In genomic region chr1:16904560-16905111, GRCh38 we compare ENCODE assay signal across 8 cellular contexts. TPM values are rescaled to one million over a fixed set of nuclear protein-coding genes. Genes with fewer than 3 reads are reported as not detected.
DNase-seq lines count a peak whose midpoint lies in the region; ATAC-seq and TF ChIP-seq lines count a peak whose summit lies in the region.

No MANE protein-coding gene starts in this region.

- peak overlapping the region; percentile 94 for H2AK5ac ChIP-seq in IMR-90 (ENCODE audit: low read depth, low read length)

- peak overlapping the region; percentile 83 for H3K9ac ChIP-seq in IMR-90 (ENCODE audit: low read depth, low read length)
- peak overlapping the region; percentile 74 for H3K9ac ChIP-seq in muscle layer of colon (ENCODE audit: low read length)

- H3K9me3 ChIP-seq in IMR-90 (ENCODE audit: control insufficient read depth, insufficient read depth, low read length) (no peaks in the 10 kb centered on the region), OCI-LY7 (ENCODE audit: low read length) (peaks cover 12% of the 10 kb centered on the region; the same call in 1 of the 2 replicates), esophagus squamous epithelium (peaks cover 0 to 16% (median 0%) of the 10 kb centered on the region in 3 donors), muscle layer of colon (ENCODE audit: low read length) (no peaks in the 10 kb centered on the region)

- H2BK15ac ChIP-seq in IMR-90 (ENCODE audit: low read depth, low read length): peak overlapping the region; percentile 23; the same call in 1 of the 3 replicates

- TF ChIP-seq CTCF in IMR-90 (conservative IDR thresholded peaks at IDR 0.05; ENCODE audit: low read depth, low read length) (no peak), OCI-LY7 (conservative IDR thresholded peaks at IDR 0.05; ENCODE audit: low read length) (no peak), esophagus squamous epithelium (IDR thresholded peaks at IDR 0.05) (peak in 2 of 6 experiments; percentile 15 to 16)

- peak overlapping the region; percentile 87 for H3K18ac ChIP-seq in IMR-90 (ENCODE audit: low read depth, low read length)

- WGBS in IMR-90 (ENCODE audit: extremely low coverage in 2 of 2, insufficient read length in 1 of 2), 2 experiments: 0% methylated on average over 25 of the region's 27 CpGs; no CpG with 5 or more reads in 1 of the 2 experiments
- WGBS in esophagus squamous epithelium, 2 donors: 0% methylated on average over 26 to 27 of the region's 27 CpGs

- H3K27me3 ChIP-seq in IMR-90 (ENCODE audit: control insufficient read depth, insufficient read depth, low read length) (no peaks in the 10 kb centered on the region), esophagus squamous epithelium (no peaks in the 10 kb centered on the region), muscle layer of colon (ENCODE audit: control insufficient read depth in 1 of 2, insufficient read depth in 2 of 2, low read length in 2 of 2) (no peaks in the 10 kb centered on the region)

- H3K4me2 ChIP-seq in IMR-90 (ENCODE audit: low read depth, low read length) (peak overlapping the region; percentile 73), OCI-LY7 (ENCODE audit: low read length) (peak overlapping the region; percentile 96)

- H3K23ac ChIP-seq in IMR-90 (ENCODE audit: low read depth, low read length): peak overlapping the region; percentile 99

- intact Hi-C loops in IMR-90 (cut with micrococcal nuclease): loop anchor here (1.0 kb wide), 1 partner anchor 8 kb away; no protein-coding TSS in a partner anchor
- intact Hi-C loops in OCI-LY7 (cut with micrococcal nuclease; ENCODE audit: unreplicated experiment): loop anchor here (1.0 to 5.0 kb wide), 4 partner anchors 8 to 697 kb away; partner anchors contain the start of gene NECAP2
- intact Hi-C loops in esophagus squamous epithelium (cut with DNase I): no loop called here

- DNase-seq in D341Med (ENCODE audit: low spot score) (peak; percentile 96), IMR-90 (peak; percentile 100), OCI-LY7 (ENCODE audit: low spot score) (peak; percentile 99), esophagus squamous epithelium (lab: John Stamatoyannopoulos, UW) (peak; percentile 98)
- DNase-seq in activated T-cell treated with anti-CD3 and anti-CD28 coated beads, Interleukin-2, amount 50 U/mL, for 1 hour: peak; percentile 98
- DNase-seq in stimulated activated CD8-positive, alpha-beta memory T cell treated with anti-CD3 and anti-CD28 coated beads, Interleukin-7, amount 100 ng/mL, for 1 hour (ENCODE audit: low read depth in 2 of 2): peak; percentile 95 to 97

- H3K9me1 ChIP-seq in IMR-90 (ENCODE audit: insufficient read depth, low read length): peaks cover 5% of the 10 kb centered on the region

- H4K5ac ChIP-seq in IMR-90 (ENCODE audit: low read depth, low read length): peak overlapping the region; percentile 87

- in situ Hi-C loops in IMR-90 (cut with MboI; ENCODE audit: low sequenced_read_pairs): no loop called here

- H2AK9ac ChIP-seq in IMR-90 (replicated peaks; ENCODE audit: low read depth, low read length, poor library complexity): peak overlapping the region; percentile 99

- POLR2A ChIA-PET in IMR-90 (lab: Charles Lee; ENCODE audit: unreplicated experiment) (interaction anchor here (0.6 kb wide), 1 partner anchor 371 kb away, joined by 4 read pairs; no protein-coding TSS in a partner anchor), OCI-LY7 (lab: Charles Lee) (interaction anchor here (0.6 to 2.2 kb wide), 6 partner anchors 8 to 288 kb away, joined by 3 to 7 read pairs (median 4); partner anchors contain the start of gene RNU1-2)

- H3K9me2 ChIP-seq in OCI-LY7 (ENCODE audit: insufficient read depth, low read length): no peaks in the 10 kb centered on the region

- H2BK120ac ChIP-seq in IMR-90 (ENCODE audit: low read depth, low read length): peak overlapping the region; percentile 99

- peak overlapping the region; percentile 75 for H3K27ac ChIP-seq in IMR-90 (ENCODE audit: insufficient read depth, low read length)
- H3K27ac ChIP-seq in OCI-LY7 (ENCODE audit: low read depth, low read length, poor library complexity, severe bottlenecking): peak overlapping the region; percentile 95
- H3K27ac ChIP-seq in esophagus squamous epithelium: peak overlapping the region; percentile 90 to 98 (median 96)
- peak overlapping the region; percentile 97 for H3K27ac ChIP-seq in muscle layer of colon (ENCODE audit: low read depth, low read length)

- H3K56ac ChIP-seq in IMR-90 (ENCODE audit: extremely low read depth, insufficient read depth, low read length): peak overlapping the region; percentile 100

- no peaks in the 10 kb centered on the region for H3K79me2 ChIP-seq in OCI-LY7 (ENCODE audit: insufficient read depth, low read depth, low read length)

- BruUV-seq in IMR-90 (replicated peaks; lab: Mats Ljungman, UMichigan): no TSS peak
- no TSS peak for BruUV-seq in OCI-LY7 (replicated peaks; lab: Mats Ljungman, UMichigan)

- H2BK20ac ChIP-seq in IMR-90 (ENCODE audit: low read depth, low read length): peak overlapping the region; percentile 98

- H2AFZ ChIP-seq in IMR-90 (replicated peaks; ENCODE audit: low read length, poor library complexity) (peak overlapping the region; percentile 100), OCI-LY7 (ENCODE audit: low read length) (peak overlapping the region; percentile 47; the same call in 1 of the 2 replicates)

- H4K8ac ChIP-seq in IMR-90 (ENCODE audit: low read depth in 2 of 2, low read length in 2 of 2): peak overlapping the region; percentile 64 to 99

- H4K20me1 ChIP-seq in IMR-90 (ENCODE audit: insufficient read depth, low read length) (peaks cover 5% of the 10 kb centered on the region), OCI-LY7 (ENCODE audit: insufficient read depth, low read length) (no peaks in the 10 kb centered on the region)

- H3K36me3 ChIP-seq in IMR-90 (ENCODE audit: control insufficient read depth, insufficient read depth, low read length) (no peaks in the 10 kb centered on the region), OCI-LY7 (ENCODE audit: insufficient read depth, low read length) (no peaks in the 10 kb centered on the region), esophagus squamous epithelium (no peaks in the 10 kb centered on the region), muscle layer of colon (ENCODE audit: insufficient read depth, low read length) (no peaks in the 10 kb centered on the region)

- H3K4me1 ChIP-seq in IMR-90 (ENCODE audit: control insufficient read depth, insufficient read depth, low read length) (peaks cover 9% of the 10 kb centered on the region), OCI-LY7 (ENCODE audit: insufficient read depth, low read length, poor library complexity, severe bottlenecking) (peaks cover 62% of the 10 kb centered on the region), esophagus squamous epithelium (peaks cover 10 to 24% (median 13%) of the 10 kb centered on the region in 3 donors), muscle layer of colon (ENCODE audit: insufficient read depth, low read length) (peaks cover 22% of the 10 kb centered on the region)

- CTCF ChIA-PET in IMR-90 (lab: Yijun Ruan, JAX): no interaction called here
- CTCF ChIA-PET in OCI-LY7 (lab: Charles Lee; ENCODE audit: unreplicated experiment): interaction anchor here (1.1 kb wide), 1 partner anchor 284 kb away, joined by 3 read pairs; no protein-coding TSS in a partner anchor

- peak overlapping the region; percentile 99 for H3K4ac ChIP-seq in IMR-90 (ENCODE audit: low read depth, low read length)

- H3K14ac ChIP-seq in IMR-90 (replicated peaks; ENCODE audit: low read depth, low read length): peak overlapping the region; percentile 99

- TF ChIP-seq RAD21 in IMR-90 (IDR thresholded peaks at IDR 0.05; ENCODE audit: low read length): no peak

- H3K79me1 ChIP-seq in IMR-90 (ENCODE audit: low read depth in 1 of 2, low read length in 2 of 2): no peaks in the 10 kb centered on the region

- ATAC-seq in GM21576 (IDR thresholded peaks at IDR 0.05; ENCODE audit: unreplicated experiment) (peak; percentile 82), IMR-90 (ENCODE audit: low read depth) (peak; percentile 98)

- H4K91ac ChIP-seq in IMR-90 (ENCODE audit: insufficient read depth, low read depth, low read length): peak overlapping the region; percentile 100

- dilution Hi-C loops in IMR-90 (cut with HindIII; ENCODE audit: low sequenced_read_pairs, unreplicated experiment): no loop called here

- TF ChIP-seq POLR2A in IMR-90 (IDR thresholded peaks at IDR 0.05; ENCODE audit: low read depth, low read length): no peak
- TF ChIP-seq POLR2A in esophagus squamous epithelium (IDR thresholded peaks at IDR 0.05): peak in 2 of 4 donors; percentile 67 to 91

- H2BK5ac ChIP-seq in IMR-90 (ENCODE audit: low read depth, low read length, poor library complexity, severe bottlenecking): peak overlapping the region; percentile 97

- H3K4me3 ChIP-seq in IMR-90 (ENCODE audit: insufficient read depth, low read depth, low read length) (peak overlapping the region; percentile 47), OCI-LY7 (ENCODE audit: low read depth, low read length, poor library complexity, severe bottlenecking) (peak overlapping the region; percentile 65), esophagus squamous epithelium (peak overlapping the region; percentile 35 to 65 (median 55)), muscle layer of colon (ENCODE audit: low read depth in 1 of 2, low read length in 2 of 2) (peak overlapping the region; percentile 21 to 71)

TF ChIP-seq in IMR-90, 13 proteins besides CTCF, POLR2A, EP300 and RAD21 (continues in another document):
- no peak; the same call in 1 of the 2 replicates for TF ChIP-seq USF2 (IDR thresholded peaks at IDR 0.05; ENCODE audit: low read depth, low read length)
- TF ChIP-seq RFX5 (IDR thresholded peaks at IDR 0.05; ENCODE audit: low read depth, low read length): no peak

RNA-seq across cellular contexts. Expression of gene RNU1-2, which starts 8.9 kb away (rescaled TPM):
- total RNA-seq in IMR-90 (2012; rRNA removed): under 0.01 TPM in 2 replicates
- polyA plus RNA-seq in IMR-90 (2012; rRNA removed): not detected in 2 replicates
- polyA plus RNA-seq in IMR-90 (2012; cell fraction: cytosol; rRNA removed): not detected in 2 replicates
- polyA plus RNA-seq in IMR-90 (2012; cell fraction: nucleus; rRNA removed; ENCODE audit: low replicate concordance): not detected in 2 replicates
- total RNA-seq in OCI-LY7 (2014; rRNA removed; shearing (Covaris generic)): under 0.01 TPM in 2 replicates
- 1,721 and 1,968 TPM in 2 replicates for total RNA-seq in OCI-LY7 (2022)
- under 1 TPM; under 0.01 TPM for total RNA-seq in esophagus squamous epithelium

RNA-seq across cellular contexts. Expression of gene CROCC, which starts 17.1 kb away (rescaled TPM):
- total RNA-seq in IMR-90 (2012; rRNA removed): 7.2 and 7.5 TPM in 2 replicates
- polyA plus RNA-seq in IMR-90 (2012; rRNA removed): 13.7 and 14.7 TPM in 2 replicates
- polyA plus RNA-seq in IMR-90 (2012; cell fraction: cytosol; rRNA removed): 10.7 and 12.9 TPM in 2 replicates
- polyA plus RNA-seq in IMR-90 (2012; cell fraction: nucleus; rRNA removed; ENCODE audit: low replicate concordance): 82.9 and 147 TPM in 2 replicates
- 36.3 and 57.9 TPM in 2 replicates for total RNA-seq in OCI-LY7 (2014; rRNA removed; shearing (Covaris generic))
- 54.0 and 54.1 TPM in 2 replicates for total RNA-seq in OCI-LY7 (2022)
- total RNA-seq in esophagus squamous epithelium: 10 to 100 TPM in 3 of 4 donors, 1 to 10 TPM in 1; 8.5 to 43.1 (median 30.2) TPM

Comparison
In these comparisons a context has a peak if more than half of its experiments do, and no peak if none do; other contexts are left out.
1. Peak in every context shown above with its lines: DNase-seq, ATAC-seq, H3K4me3 ChIP-seq and H3K27ac ChIP-seq.